ENCODE assay signal across 8 cellular contexts in genomic region chr10:113681533-113682470, GRCh38. TPM values are rescaled to one million over a fixed set of nuclear protein-coding genes. Genes with fewer than 3 reads are reported as not detected.
DNase-seq lines count a peak whose midpoint lies in the region; ATAC-seq and TF ChIP-seq lines count a peak whose summit lies in the region.

No MANE protein-coding gene starts in this region.

- H3K79me2 ChIP-seq in H9 (ENCODE audit: insufficient read depth, low read length), result no peaks in the 10 kb centered on the region; the same call in 1 of the 2 replicates

- no peak overlapping the region for H2BK5ac ChIP-seq in H9 (ENCODE audit: insufficient read length, low read length)

- H3K9me3 Mint-ChIP-seq in effector memory CD8-positive, alpha-beta T cell, result no peaks in the 10 kb centered on the region
- H3K9me3 Mint-ChIP-seq in H9, result peaks cover 0 to 11% of the 10 kb centered on the region in 2 experiments; a peak in 3 of 5 replicates

- no peaks in the 10 kb centered on the region for H3K79me1 ChIP-seq in H9 (ENCODE audit: insufficient read depth, low read depth, low read length, poor library complexity, severe bottlenecking)

- no peak overlapping the region for H2BK15ac ChIP-seq in H9 (ENCODE audit: low read depth, low read length)

- H3K27me3 Mint-ChIP-seq in effector memory CD8-positive, alpha-beta T cell, result no peaks in the 10 kb centered on the region
- peaks cover 23% of the 10 kb centered on the region for H3K27me3 Mint-ChIP-seq in H9 (ENCODE audit: low read depth)

- H3K18ac ChIP-seq in H9 (ENCODE audit: insufficient read length, low read depth, low read length), result no peak overlapping the region

- no peak overlapping the region for H4K91ac ChIP-seq in H9 (ENCODE audit: insufficient read length, low read depth, low read length)

- H3K23me2 ChIP-seq in H9 (ENCODE audit: insufficient read length, low read depth, low read length, poor library complexity, severe bottlenecking), result peaks cover 8% of the 10 kb centered on the region

- H2AK5ac ChIP-seq in H9 (ENCODE audit: insufficient read length, low read length), result no peak overlapping the region

- peak; percentile 61 for ATAC-seq in GM21423 (IDR thresholded peaks at IDR 0.05; ENCODE audit: unreplicated experiment)
- ATAC-seq in HG03571 (IDR thresholded peaks at IDR 0.05; ENCODE audit: unreplicated experiment), result peak; percentile 66
- ATAC-seq in effector memory CD8-positive, alpha-beta T cell (replicated peaks), result peak; percentile 36

- H3T11ph ChIP-seq in H9 (ENCODE audit: low read length), result no peak overlapping the region

- H3K36me3 ChIP-seq in testis (ENCODE audit: low read depth, missing control alignments), result no peaks in the 10 kb centered on the region

- H3K9me3 ChIP-seq in testis (no peaks in the 10 kb centered on the region), H9 (ENCODE audit: control insufficient read depth, low read depth, low read length) (no peaks in the 10 kb centered on the region)

- H3K23ac ChIP-seq in H9 (ENCODE audit: insufficient read length, low read depth, low read length), result no peak overlapping the region

- H3K4me3 ChIP-seq in GM12865 (ENCODE audit: low read depth, low read length) (peak overlapping the region; percentile 87), testis (no peak overlapping the region)

- peaks cover 44 to 59% of the 10 kb centered on the region in 2 donors for H3K4me1 Mint-ChIP-seq in effector memory CD8-positive, alpha-beta T cell (ENCODE audit: low read depth in 2 of 2)
- H3K4me1 Mint-ChIP-seq in H9, result peaks cover 9 to 10% of the 10 kb centered on the region in 2 experiments

- no peak overlapping the region for H3K9ac ChIP-seq in H9 (ENCODE audit: extremely low read depth, insufficient read length, low read length)

- no peak overlapping the region for H4K8ac ChIP-seq in H9 (replicated peaks; ENCODE audit: insufficient read length, low read depth, low read length)

- no peak overlapping the region for H2BK20ac ChIP-seq in H9 (ENCODE audit: low read depth, low read length, poor library complexity, severe bottlenecking)

- H3K4me3 Mint-ChIP-seq in effector memory CD8-positive, alpha-beta T cell, result peak overlapping the region; percentile 95 to 99
- H3K4me3 Mint-ChIP-seq in H9, result no peak overlapping the region

- no peak overlapping the region for H3K56ac ChIP-seq in H9 (ENCODE audit: insufficient read length, low read depth, low read length)

- H3K36me3 Mint-ChIP-seq in effector memory CD8-positive, alpha-beta T cell (ENCODE audit: insufficient read depth), result peaks cover 15% of the 10 kb centered on the region
- H3K36me3 Mint-ChIP-seq in H9 (ENCODE audit: insufficient read depth in 1 of 3, low read depth in 3 of 3), result peaks cover 0 to 14% (median 5%) of the 10 kb centered on the region in 3 experiments; a peak in 2 of 7 replicates

- H3K27ac ChIP-seq in testis (no peak overlapping the region), H9 (ENCODE audit: insufficient read length, low read depth, low read length) (no peak overlapping the region)

- H4K20me1 ChIP-seq in H9 (ENCODE audit: control insufficient read depth, insufficient read depth, insufficient read length), result no peaks in the 10 kb centered on the region

- H4K5ac ChIP-seq in H9 (ENCODE audit: insufficient read length, low read depth, low read length), result no peak overlapping the region

- WGBS in testis, 2 donors, result 72 to 84% methylated on average over 5 of the region's 5 CpGs
- WGBS in H9 (ENCODE audit: extremely low coverage, insufficient read length, low lambda C conversion rate), result no CpG with 5 or more reads among the region's 5 CpGs

- H2AFZ ChIP-seq in H9 (ENCODE audit: low read length), result no peak overlapping the region

- H3K27me3 ChIP-seq in testis (no peaks in the 10 kb centered on the region), H9 (ENCODE audit: insufficient read depth, low read length) (no peaks in the 10 kb centered on the region; the same call in 1 of the 2 replicates)

- TF ChIP-seq CTCF in GM12865 (IDR thresholded peaks at IDR 0.05; ENCODE audit: insufficient read depth, low read depth, low read length, missing control alignments), result no peak
- no peak for TF ChIP-seq CTCF in testis (IDR thresholded peaks at IDR 0.05)
- no peak for TF ChIP-seq CTCF in H9 (conservative IDR thresholded peaks at IDR 0.05)

- H2BK12ac ChIP-seq in H9 (ENCODE audit: insufficient read length, low read depth, low read length), result no peak overlapping the region

- H3K4ac ChIP-seq in H9 (ENCODE audit: low read depth, low read length), result no peak overlapping the region

- DNase-seq in GM12865 (ENCODE audit: low read depth), result peak; percentile 88
- DNase-seq in effector memory CD8-positive, alpha-beta T cell, result peak in 2 of 3 experiments; percentile 13
- no peak for DNase-seq in superior temporal gyrus (ENCODE audit: extremely low spot score)
- no peak for DNase-seq in testis
- DNase-seq in DMS114 treated with DMSO at 0.1 percent for 48 hours (lab: John Stamatoyannopoulos, UW; ENCODE audit: unreplicated experiment), result no peak
- DNase-seq in H9, result no peak

- H3K27ac Mint-ChIP-seq in effector memory CD8-positive, alpha-beta T cell, result peak overlapping the region; percentile 82 to 97
- no peak overlapping the region for H3K27ac Mint-ChIP-seq in H9

- intact Hi-C loops in testis (cut with DNase I; ENCODE audit: low total_unique reads), result no loop called here

- no peak overlapping the region for H3K14ac ChIP-seq in H9 (ENCODE audit: insufficient read depth, low read length)

- TF ChIP-seq POLR2A in testis (IDR thresholded peaks at IDR 0.05), result no peak

- H3K4me1 ChIP-seq in testis (no peaks in the 10 kb centered on the region), H9 (ENCODE audit: insufficient read depth, low read length) (0 out of 2 replicates have a peak, but pooled peaks cover 5% of the 10 kb centered on the region)

- H3K4me2 ChIP-seq in H9 (ENCODE audit: insufficient read depth, insufficient read length, low read length), result no peak overlapping the region

- no peak overlapping the region for H2BK120ac ChIP-seq in H9 (ENCODE audit: low read depth, low read length, poor library complexity, severe bottlenecking)

RNA-seq across cellular contexts. Expression of gene CASP7, which starts 2.1 kb away (rescaled TPM):
- total RNA-seq in testis (10 to 100 TPM in 1 of 2 donors, 1 to 10 TPM in 1; 7.5 to 11.8 TPM), H9 (2021) (4.7 and 4.8 TPM in 2 replicates)
- polyA plus RNA-seq in testis (ENCODE audit: insufficient read depth, low read depth, low replicate concordance), result 12.7 TPM

RNA-seq across cellular contexts. Expression of gene NRAP, which starts 18.0 kb away (rescaled TPM):
- total RNA-seq in testis (1 to 10 TPM; 2.1 to 2.8 TPM), H9 (2021) (0.04 TPM in 1 of 2 replicates, not detected in the other)
- polyA plus RNA-seq in testis (ENCODE audit: insufficient read depth, low read depth, low replicate concordance), result 7.9 TPM

Comparison
In these comparisons a context has a peak if more than half of its experiments do, and no peak if none do; other contexts are left out.
1. DNase-seq: peak in GM12865 (single experiment) and effector memory CD8-positive, alpha-beta T cell (2 of 3); none in superior temporal gyrus (single experiment), testis (single experiment), DMS114 treated with DMSO at 0.1 percent for 48 hours (single experiment) and H9 (single experiment).
2. H3K27ac Mint-ChIP-seq: peak in effector memory CD8-positive, alpha-beta T cell (2 of 2); none in H9 (0 of 3).
3. H3K4me3 Mint-ChIP-seq: peak in effector memory CD8-positive, alpha-beta T cell (2 of 2); none in H9 (0 of 2).
4. Peak in every context shown above with its lines, with median percentiles within 50 percentile points of each other: ATAC-seq.